ENCODE assay signal across 14 cellular contexts in the genomic region with DNA sequence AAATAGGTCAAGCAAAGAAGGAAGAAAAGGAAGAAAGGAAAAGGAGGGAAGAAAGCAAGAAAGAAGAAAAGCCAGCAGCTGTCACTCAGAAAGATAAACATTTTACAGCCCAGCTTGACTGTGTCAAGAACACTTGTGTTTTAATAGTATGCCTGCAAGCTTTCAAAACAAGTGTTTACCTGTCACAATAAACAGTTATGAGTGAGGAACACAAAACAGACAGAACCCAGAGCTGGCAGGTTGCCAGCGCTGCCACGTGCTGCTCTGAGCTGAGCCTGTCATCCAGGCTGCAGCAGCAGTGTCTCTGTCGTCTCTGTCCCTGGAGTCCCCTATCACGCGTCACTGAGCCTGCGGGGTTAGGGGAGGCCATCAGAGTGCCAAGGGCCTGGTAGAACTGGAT.
DNase-seq lines count a peak whose midpoint lies in the region; ATAC-seq and TF ChIP-seq lines count a peak whose summit lies in the region.
"Had no signal": no experiment of that assay in that cellular context is flagged by ENCODE, and none has a peak within 500 bp of the region (broad histone marks: within the 10 kb centered on the region; RNA-seq: fewer than 3 reads in every experiment).

No MANE protein-coding gene starts in this region.

- no peaks in the 10 kb centered on the region for H3K9me2 ChIP-seq in SK-N-SH

- no peaks in the 10 kb centered on the region for H4K20me1 ChIP-seq in SK-N-SH (ENCODE audit: insufficient read depth)

- TF ChIP-seq RAD21 in SK-N-SH (IDR thresholded peaks at IDR 0.05; ENCODE audit: low read length), result peak; percentile 50

- H2AFZ ChIP-seq in SK-N-SH (ENCODE audit: low read depth), result peak overlapping the region; percentile 52; the same call in 1 of the 2 replicates

- H3K4me3 ChIP-seq in SK-N-SH (ENCODE audit: low read depth in 2 of 2, low read length in 1 of 2), result no peak overlapping the region
- H3K4me3 ChIP-seq: sigmoid colon, suprapubic skin had no signal

- WGBS in SK-N-SH (ENCODE audit: low lambda C conversion rate), result 32% methylated on average over 5 of the region's 6 CpGs

- H3K79me2 ChIP-seq in SK-N-SH (ENCODE audit: insufficient read depth), result no peaks in the 10 kb centered on the region

- no peak overlapping the region for H3K4me2 ChIP-seq in SK-N-SH

- TF ChIP-seq CTCF in SK-N-SH (IDR thresholded peaks at IDR 0.05), result no peak

- TF ChIP-seq EP300 in SK-N-SH (IDR thresholded peaks at IDR 0.05; ENCODE audit: borderline replicate concordance in 1 of 2, low read depth in 1 of 2, low read length in 1 of 2), result peak in 1 of 2 experiments; percentile 98; a peak in 2 of 4 replicates

- POLR2A ChIA-PET in SK-N-SH (lab: Yijun Ruan, JAX), result no interaction called here

- H3F3A ChIP-seq in SK-N-SH (replicated peaks; ENCODE audit: insufficient read depth), result no peaks in the 10 kb centered on the region

- H3K27me3 ChIP-seq in SK-N-SH (ENCODE audit: insufficient read depth), result no peaks in the 10 kb centered on the region
- H3K27me3 ChIP-seq: sigmoid colon, suprapubic skin had no signal

- no peak overlapping the region for H3K9ac ChIP-seq in SK-N-SH

- H3K9me3 ChIP-seq in SK-N-SH, result no peaks in the 10 kb centered on the region
- H3K9me3 ChIP-seq: sigmoid colon, suprapubic skin had no signal

- peaks cover 0 to 7% of the 10 kb centered on the region in 2 experiments; a peak in 1 of 4 replicates for H3K4me1 ChIP-seq in SK-N-SH (ENCODE audit: control insufficient read depth in 1 of 2, insufficient read depth in 2 of 2, low read depth in 1 of 2, low read length in 1 of 2)
- H3K4me1 ChIP-seq: suprapubic skin had no signal

- ATAC-seq in GM19395 (IDR thresholded peaks at IDR 0.05; ENCODE audit: unreplicated experiment), result no peak
- no peak for ATAC-seq in HG03159 (IDR thresholded peaks at IDR 0.05; ENCODE audit: unreplicated experiment)
- ATAC-seq: activated CD8-positive, alpha-beta memory T cell treated with anti-CD3 and anti-CD28 coated beads, Interleukin-2, amount 10 ng/mL, durations not matched to agents 7 days and 5 days; activated naive CD8-positive, alpha-beta T cell treated with anti-CD3 and anti-CD28 coated beads, Interleukin-2, amount 50 U/mL, for 24 hours had no signal

- no peaks in the 10 kb centered on the region for H3K36me3 ChIP-seq in SK-N-SH (replicated peaks in 1 of 2; ENCODE audit: control insufficient read depth in 1 of 2, insufficient read depth in 2 of 2, low read length in 1 of 2)
- H3K36me3 ChIP-seq: sigmoid colon, suprapubic skin had no signal

- CTCF ChIA-PET in SK-N-SH (lab: Yijun Ruan, JAX), result interaction anchor here (2.6 kb wide), 1 partner anchor 10 kb away, joined by 7 read pairs; no protein-coding TSS in a partner anchor

- peak; percentile 73 for DNase-seq in D341Med (ENCODE audit: low spot score)
- DNase-seq in NCI-H187 treated with DMSO at 0.1 percent for 48 hours (lab: John Stamatoyannopoulos, UW), result peak; percentile 61
- DNase-seq in SK-N-SH, result peak; percentile 88
- peak; percentile 65 for DNase-seq in left kidney (ENCODE audit: low read depth, low spot score)
- no peak for DNase-seq in activated CD8-positive, alpha-beta memory T cell treated with anti-CD3 and anti-CD28 coated beads, Interleukin-2, amount 50 U/mL, for 48 hours
- DNase-seq in HK-2 (ENCODE audit: unreplicated experiment), result no peak
- DNase-seq: activated CD8-positive, alpha-beta memory T cell treated with anti-CD3 and anti-CD28 coated beads, Interleukin-2, amount 10 ng/mL, durations not matched to agents 7 days and 5 days; activated naive CD8-positive, alpha-beta T cell treated with anti-CD3 and anti-CD28 coated beads, Interleukin-2, amount 50 U/mL, for 24 hours; H9; NCI-H2081 treated with DMSO at 0.1 percent for 48 hours; sigmoid colon had no signal

- H3K27ac ChIP-seq in SK-N-SH (ENCODE audit: low read depth in 2 of 2, low read length in 1 of 2), result no peak overlapping the region
- H3K27ac ChIP-seq: sigmoid colon, suprapubic skin had no signal

TF ChIP-seq in SK-N-SH, 30 proteins besides CTCF, POLR2A, EP300 and RAD21 (continues in another document):
- TF ChIP-seq TAF1 (IDR thresholded peaks at IDR 0.05; ENCODE audit: borderline replicate concordance, low read depth, low read length) (no peak), JUND (IDR thresholded peaks at IDR 0.05) (no peak), FOXM1 (IDR thresholded peaks at IDR 0.05; ENCODE audit: low read depth) (no peak), TCF12 (IDR thresholded peaks at IDR 0.05) (peak; percentile 70), FOXJ3 (CRISPR knock-in tag; IDR thresholded peaks at IDR 0.05) (peak; percentile 98), GABPA (IDR thresholded peaks at IDR 0.05; ENCODE audit: low read depth) (no peak), MEF2A (IDR thresholded peaks at IDR 0.05; ENCODE audit: borderline replicate concordance, low read depth) (no peak), SMC3 (IDR thresholded peaks at IDR 0.05; ENCODE audit: low read depth, low read length) (no peak; the same call in 1 of the 2 replicates), GATA2 (CRISPR knock-in tag; IDR thresholded peaks at IDR 0.05) (peak; percentile 85), SIN3A (IDR thresholded peaks at IDR 0.05; ENCODE audit: borderline replicate concordance, low read depth, low read length) (no peak), TEAD4 (IDR thresholded peaks at IDR 0.05; ENCODE audit: borderline replicate concordance, insufficient read depth) (no peak), RXRA (IDR thresholded peaks at IDR 0.05; ENCODE audit: borderline replicate concordance, low read depth) (no peak), EZH2phosphoT487 (IDR thresholded peaks at IDR 0.05; ENCODE audit: borderline replicate concordance, low read depth) (no peak), NRF1 (IDR thresholded peaks at IDR 0.05; ENCODE audit: low read depth, low read length) (no peak), CHD2 (IDR thresholded peaks at IDR 0.05; ENCODE audit: low read length, partially characterized antibody) (peak; percentile 86), FOSL2 (IDR thresholded peaks at IDR 0.05; ENCODE audit: borderline replicate concordance, low read depth) (no peak), NFIC (IDR thresholded peaks at IDR 0.05; ENCODE audit: borderline replicate concordance) (peak; percentile 75), ELF1 (IDR thresholded peaks at IDR 0.05) (no peak), YY1 (IDR thresholded peaks at IDR 0.05; ENCODE audit: low read depth) (no peak), POLR2AphosphoS5 (IDR thresholded peaks at IDR 0.05; ENCODE audit: low read depth, low read length) (no peak)
- TF ChIP-seq, protein P1, sequence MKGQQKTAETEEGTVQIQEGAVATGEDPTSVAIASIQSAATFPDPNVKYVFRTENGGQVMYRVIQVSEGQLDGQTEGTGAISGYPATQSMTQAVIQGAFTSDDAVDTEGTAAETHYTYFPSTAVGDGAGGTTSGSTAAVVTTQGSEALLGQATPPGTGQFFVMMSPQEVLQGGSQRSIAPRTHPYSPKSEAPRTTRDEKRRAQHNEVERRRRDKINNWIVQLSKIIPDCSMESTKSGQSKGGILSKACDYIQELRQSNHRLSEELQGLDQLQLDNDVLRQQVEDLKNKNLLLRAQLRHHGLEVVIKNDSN (IDR thresholded peaks at IDR 0.05; ENCODE audit: borderline replicate concordance, low read depth), result peak; percentile 42; the same call in 1 of the 2 replicates
- TF ChIP-seq, protein P2, sequence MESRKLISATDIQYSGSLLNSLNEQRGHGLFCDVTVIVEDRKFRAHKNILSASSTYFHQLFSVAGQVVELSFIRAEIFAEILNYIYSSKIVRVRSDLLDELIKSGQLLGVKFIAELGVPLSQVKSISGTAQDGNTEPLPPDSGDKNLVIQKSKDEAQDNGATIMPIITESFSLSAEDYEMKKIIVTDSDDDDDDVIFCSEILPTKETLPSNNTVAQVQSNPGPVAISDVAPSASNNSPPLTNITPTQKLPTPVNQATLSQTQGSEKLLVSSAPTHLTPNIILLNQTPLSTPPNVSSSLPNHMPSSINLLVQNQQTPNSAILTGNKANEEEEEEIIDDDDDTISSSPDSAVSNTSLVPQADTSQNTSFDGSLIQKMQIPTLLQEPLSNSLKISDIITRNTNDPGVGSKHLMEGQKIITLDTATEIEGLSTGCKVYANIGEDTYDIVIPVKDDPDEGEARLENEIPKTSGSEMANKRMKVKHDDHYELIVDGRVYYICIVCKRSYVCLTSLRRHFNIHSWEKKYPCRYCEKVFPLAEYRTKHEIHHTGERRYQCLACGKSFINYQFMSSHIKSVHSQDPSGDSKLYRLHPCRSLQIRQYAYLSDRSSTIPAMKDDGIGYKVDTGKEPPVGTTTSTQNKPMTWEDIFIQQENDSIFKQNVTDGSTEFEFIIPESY (IDR thresholded peaks at IDR 0.05; ENCODE audit: borderline replicate concordance, low read depth), result no peak
- TF ChIP-seq, protein P3, sequence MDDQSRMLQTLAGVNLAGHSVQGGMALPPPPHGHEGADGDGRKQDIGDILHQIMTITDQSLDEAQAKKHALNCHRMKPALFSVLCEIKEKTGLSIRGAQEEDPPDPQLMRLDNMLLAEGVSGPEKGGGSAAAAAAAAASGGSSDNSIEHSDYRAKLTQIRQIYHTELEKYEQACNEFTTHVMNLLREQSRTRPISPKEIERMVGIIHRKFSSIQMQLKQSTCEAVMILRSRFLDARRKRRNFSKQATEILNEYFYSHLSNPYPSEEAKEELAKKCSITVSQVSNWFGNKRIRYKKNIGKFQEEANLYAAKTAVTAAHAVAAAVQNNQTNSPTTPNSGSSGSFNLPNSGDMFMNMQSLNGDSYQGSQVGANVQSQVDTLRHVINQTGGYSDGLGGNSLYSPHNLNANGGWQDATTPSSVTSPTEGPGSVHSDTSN (IDR thresholded peaks at IDR 0.05), result peak; percentile 52; the same call in 1 of the 2 replicates
- TF ChIP-seq, protein P4, sequence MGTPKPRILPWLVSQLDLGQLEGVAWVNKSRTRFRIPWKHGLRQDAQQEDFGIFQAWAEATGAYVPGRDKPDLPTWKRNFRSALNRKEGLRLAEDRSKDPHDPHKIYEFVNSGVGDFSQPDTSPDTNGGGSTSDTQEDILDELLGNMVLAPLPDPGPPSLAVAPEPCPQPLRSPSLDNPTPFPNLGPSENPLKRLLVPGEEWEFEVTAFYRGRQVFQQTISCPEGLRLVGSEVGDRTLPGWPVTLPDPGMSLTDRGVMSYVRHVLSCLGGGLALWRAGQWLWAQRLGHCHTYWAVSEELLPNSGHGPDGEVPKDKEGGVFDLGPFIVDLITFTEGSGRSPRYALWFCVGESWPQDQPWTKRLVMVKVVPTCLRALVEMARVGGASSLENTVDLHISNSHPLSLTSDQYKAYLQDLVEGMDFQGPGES (IDR thresholded peaks at IDR 0.05; ENCODE audit: low read depth, low read length), result no peak
- TF ChIP-seq, protein P5, sequence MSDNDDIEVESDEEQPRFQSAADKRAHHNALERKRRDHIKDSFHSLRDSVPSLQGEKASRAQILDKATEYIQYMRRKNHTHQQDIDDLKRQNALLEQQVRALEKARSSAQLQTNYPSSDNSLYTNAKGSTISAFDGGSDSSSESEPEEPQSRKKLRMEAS (IDR thresholded peaks at IDR 0.05; ENCODE audit: low read depth), result peak; percentile 51; the same call in 1 of the 2 replicates

Comparison
In these comparisons a context has a peak if more than half of its experiments do, and no peak if none do; other contexts are left out.
1. DNase-seq: peak in D341Med (single experiment), NCI-H187 treated with DMSO at 0.1 percent for 48 hours (single experiment), SK-N-SH (single experiment) and left kidney (single experiment); none in activated CD8-positive, alpha-beta memory T cell treated with anti-CD3 and anti-CD28 coated beads, Interleukin-2, amount 50 U/mL, for 48 hours (single experiment) and HK-2 (single experiment).